In genomic region chr18:74147779-74148542, GRCh38 we compare ENCODE assay signal across 8 cellular contexts. TPM values are rescaled to one million over a fixed set of nuclear protein-coding genes. Genes with fewer than 3 reads are reported as not detected.
A peak's percentile ranks its signal among the peaks of the same experiment; 100 is the strongest.
DNase-seq lines count a peak whose midpoint lies in the region; ATAC-seq and TF ChIP-seq lines count a peak whose summit lies in the region.

FBXO15 (minus strand) TSS chr18:74147834; CDS start chr18:74147785, 49 bp downstream.
TIMM21 (plus strand) TSS chr18:74148523; CDS start chr18:74148809, 286 bp downstream.

- peak; percentile 64 to 86 for DNase-seq in NCI-H187 (lab: John Stamatoyannopoulos, UW)
- DNase-seq in T-helper 2 cell: peak; percentile 88 to 99 (median 92)
- peak; percentile 68 to 98 (median 94) for DNase-seq in anterior cingulate cortex (lab: John Stamatoyannopoulos, UW)
- DNase-seq in left ventricle myocardium superior: peak; percentile 98
- peak; percentile 86 for DNase-seq in progenitor cell of endocrine pancreas (ENCODE audit: low spot score, unreplicated experiment)
- peak; percentile 96 for DNase-seq in ureter (ENCODE audit: low spot score)

- H3K36me3 Mint-ChIP-seq in progenitor cell of endocrine pancreas (ENCODE audit: insufficient read depth): no peaks in the 10 kb centered on the region

- peak within 1 kb of the TSS; percentile 97 for H3K27ac Mint-ChIP-seq in progenitor cell of endocrine pancreas

- ATAC-seq in GM18502 (IDR thresholded peaks at IDR 0.05; ENCODE audit: poor library complexity, unreplicated experiment): peak; percentile 91
- ATAC-seq in HG02943 (IDR thresholded peaks at IDR 0.05; ENCODE audit: low read depth, unreplicated experiment): peak; percentile 93
- ATAC-seq in left ventricle myocardium superior: peak; percentile 95

- H3K27me3 Mint-ChIP-seq in progenitor cell of endocrine pancreas: peaks cover 2% of the 10 kb centered on the region

- peaks cover 18% of the 10 kb centered on the region for H3K4me1 Mint-ChIP-seq in progenitor cell of endocrine pancreas (ENCODE audit: low read depth)

- no peak for TF ChIP-seq CTCF in progenitor cell of endocrine pancreas (IDR thresholded peaks at IDR 0.05; ENCODE audit: unreplicated experiment)

- peak within 1 kb of the TSS; percentile 95 for H3K4me3 Mint-ChIP-seq in progenitor cell of endocrine pancreas (ENCODE audit: low read depth)

- no peaks in the 10 kb centered on the region for H3K9me3 Mint-ChIP-seq in progenitor cell of endocrine pancreas (ENCODE audit: low read depth)

- intact Hi-C loops in left ventricle myocardium superior (cut with micrococcal nuclease): no loop called here

RNA-seq across cellular contexts. Expression of gene FBXO15, which starts in this region (rescaled TPM):
- not detected for total RNA-seq in left ventricle myocardium superior
- total RNA-seq in progenitor cell of endocrine pancreas: 2.7 and 4.3 TPM in 2 replicates
- 2.2 TPM for total RNA-seq in ureter

RNA-seq across cellular contexts. Expression of gene TIMM21, which starts in this region (rescaled TPM):
- total RNA-seq in left ventricle myocardium superior (163 TPM), progenitor cell of endocrine pancreas (27.5 and 35.2 TPM in 2 replicates), ureter (36.0 TPM)

Comparison
In these comparisons a context has a peak if more than half of its experiments do, and no peak if none do; other contexts are left out.
1. Peak in every context shown above with its lines: DNase-seq and ATAC-seq.